In genomic region chr11:72578051-72578450, GRCh38 we compare ENCODE assay signal across 13 cellular contexts.
"Had no signal": no experiment of that assay in that cellular context is flagged by ENCODE, and none has a peak within 500 bp of the region (broad histone marks: within the 10 kb centered on the region; RNA-seq: fewer than 3 reads in every experiment).

No MANE protein-coding gene starts in this region.

- DNase-seq: activated CD4-positive, alpha-beta T cell treated with anti-CD3 and anti-CD28 coated beads, Interleukin-2, amount 50 U/mL, for 48 hours; activated T-cell treated with anti-CD3 and anti-CD28 coated beads, Interleukin-2, amount 50 U/mL, for 24 hours; cerebellar nuclear complex; dermis blood vessel endothelial cell; heart right ventricle; left colon; naive B cell; stimulated activated CD4-positive, alpha-beta T cell treated with anti-CD3 and anti-CD28 coated beads, Interleukin-4, amount 100 ng/mL, for 4 hours; stimulated activated CD8-positive, alpha-beta memory T cell treated with anti-CD3 and anti-CD28 coated beads, Interleukin-4, amount 100 ng/mL, for 48 hours; stimulated activated naive CD4-positive, alpha-beta T cell treated with Interleukin-2 at 50 U/mL for 16 hours had no signal

- H3K27me3 ChIP-seq: heart right ventricle had no signal

- H2AFZ ChIP-seq: parathyroid adenoma had no signal

- H3K27ac ChIP-seq: heart right ventricle, parathyroid adenoma, skin epidermis had no signal

- H3K4me3 ChIP-seq: heart right ventricle, skin epidermis had no signal

- H3K9ac ChIP-seq: parathyroid adenoma had no signal

- H3K79me2 ChIP-seq: parathyroid adenoma had no signal

- H3K9me3 ChIP-seq: heart right ventricle had no signal

- FAIRE-seq: frontal cortex had no signal

- H3K4me1 ChIP-seq: heart right ventricle, parathyroid adenoma had no signal

- ATAC-seq: heart right ventricle, left colon had no signal
